ENCODE assay signal across 13 cellular contexts in genomic region chr9:13569706-13570423, GRCh38.
A peak's percentile ranks its signal among the peaks of the same experiment; 100 is the strongest.
DNase-seq lines count a peak whose midpoint lies in the region; ATAC-seq, FAIRE-seq and TF ChIP-seq lines count a peak whose summit lies in the region.
"Had no signal": no experiment of that assay in that cellular context is flagged by ENCODE, and none has a peak within 500 bp of the region (broad histone marks: within the 10 kb centered on the region; RNA-seq: fewer than 3 reads in every experiment).

No MANE protein-coding gene starts in this region.

- H3K4me2 ChIP-seq in GM23248 (ENCODE audit: unreplicated experiment) (no peak overlapping the region), SK-N-SH (no peak overlapping the region)

- no peaks in the 10 kb centered on the region for H3F3A ChIP-seq in GM23248 (ENCODE audit: insufficient read depth)
- no peaks in the 10 kb centered on the region for H3F3A ChIP-seq in SK-N-SH (replicated peaks; ENCODE audit: insufficient read depth)

- TF ChIP-seq EP300 in sigmoid colon (IDR thresholded peaks at IDR 0.05) = no peak
- no peak for TF ChIP-seq EP300 in SK-N-SH (IDR thresholded peaks at IDR 0.05; ENCODE audit: borderline replicate concordance in 1 of 2, low read depth in 1 of 2, low read length in 1 of 2)

- H3K27me3 ChIP-seq in GM23248 (replicated peaks; ENCODE audit: insufficient read depth) (no peaks in the 10 kb centered on the region), sigmoid colon (no peaks in the 10 kb centered on the region), SK-N-SH (ENCODE audit: insufficient read depth) (no peaks in the 10 kb centered on the region)

- H4K20me1 ChIP-seq in GM23248 (ENCODE audit: insufficient read depth) (no peaks in the 10 kb centered on the region), SK-N-SH (ENCODE audit: insufficient read depth) (no peaks in the 10 kb centered on the region)
- H4K20me1 ChIP-seq: BLaER1 treated with 17β-estradiol and CSF1 and Interleukin-3, amounts not matched to agents 10 nM and 100 nM had no signal

- ATAC-seq in left cardiac atrium = peak; percentile 20 to 84

- FAIRE-seq in kidney (lab: Jason Lieb, UNC) = no peak

- H3K36me3 ChIP-seq in GM23248 (ENCODE audit: low read depth) (no peaks in the 10 kb centered on the region), sigmoid colon (no peaks in the 10 kb centered on the region), kidney (ENCODE audit: control insufficient read depth in 1 of 2, insufficient read depth in 2 of 2, low read length in 2 of 2) (no peaks in the 10 kb centered on the region), SK-N-SH (replicated peaks in 1 of 2; ENCODE audit: control insufficient read depth in 1 of 2, insufficient read depth in 2 of 2, low read length in 1 of 2) (no peaks in the 10 kb centered on the region)
- H3K36me3 ChIP-seq: BLaER1 treated with 17β-estradiol and CSF1 and Interleukin-3, amounts not matched to agents 10 nM and 100 nM had no signal

- no peak for TF ChIP-seq POLR2A in sigmoid colon (IDR thresholded peaks at IDR 0.05)

- H3K27ac ChIP-seq in GM23248 = no peak overlapping the region
- H3K27ac ChIP-seq in sigmoid colon = peak overlapping the region in 3 of 4 donors; percentile 63 to 74 (median 68)
- no peak overlapping the region for H3K27ac ChIP-seq in kidney (ENCODE audit: low read depth in 2 of 2, low read length in 2 of 2)
- H3K27ac ChIP-seq in SK-N-SH (ENCODE audit: low read depth in 2 of 2, low read length in 1 of 2) = no peak overlapping the region
- H3K27ac ChIP-seq: BLaER1 treated with 17β-estradiol and CSF1 and Interleukin-3, amounts not matched to agents 10 nM and 100 nM; HL-60 had no signal

- no peak overlapping the region for H2AFZ ChIP-seq in GM23248
- no peak overlapping the region for H2AFZ ChIP-seq in SK-N-SH (ENCODE audit: low read depth)

- peak; percentile 13 for DNase-seq in GM23248
- peak; percentile 22 for DNase-seq in astrocyte of the spinal cord (ENCODE audit: low read depth, low spot score)
- DNase-seq in left cardiac atrium = no peak
- DNase-seq in sigmoid colon = no peak
- no peak for DNase-seq in NCI-H128 (lab: John Stamatoyannopoulos, UW; ENCODE audit: unreplicated experiment)
- no peak for DNase-seq in kidney
- no peak for DNase-seq in SK-N-SH
- DNase-seq in EL = no peak
- DNase-seq: activated CD4-positive, alpha-beta T cell treated with anti-CD3 and anti-CD28 coated beads for 48 hours; activated effector memory CD4-positive, alpha-beta T cell treated with Interleukin-2 at 50 U/mL for 16 hours; GDM1 had no signal

- no peaks in the 10 kb centered on the region; the same call in 1 of the 2 replicates for H3K9me2 ChIP-seq in GM23248 (ENCODE audit: insufficient read depth)
- no peaks in the 10 kb centered on the region for H3K9me2 ChIP-seq in SK-N-SH

- no peaks in the 10 kb centered on the region for H3K4me1 ChIP-seq in GM23248 (ENCODE audit: insufficient read depth)
- H3K4me1 ChIP-seq in sigmoid colon = peaks cover 0 to 27% (median 15%) of the 10 kb centered on the region in 4 donors
- H3K4me1 ChIP-seq in kidney (ENCODE audit: control insufficient read depth in 1 of 2, insufficient read depth in 1 of 2, low read depth in 1 of 2, low read length in 2 of 2) = peaks cover 0 to 2% of the 10 kb centered on the region in 2 donors
- H3K4me1 ChIP-seq in SK-N-SH (ENCODE audit: control insufficient read depth in 1 of 2, insufficient read depth in 2 of 2, low read depth in 1 of 2, low read length in 1 of 2) = peaks cover 0 to 3% of the 10 kb centered on the region in 2 experiments; a peak in 1 of 4 replicates

- POLR2A ChIA-PET in SK-N-SH (lab: Yijun Ruan, JAX) = no interaction called here

- TF ChIP-seq RAD21 in SK-N-SH (IDR thresholded peaks at IDR 0.05; ENCODE audit: low read length) = no peak

- TF ChIP-seq CTCF in astrocyte of the spinal cord (IDR thresholded peaks at IDR 0.05; ENCODE audit: low read depth, low read length) (no peak), sigmoid colon (IDR thresholded peaks at IDR 0.05) (no peak), kidney (IDR thresholded peaks at IDR 0.05; ENCODE audit: borderline replicate concordance, extremely low read depth, insufficient read depth) (no peak), SK-N-SH (IDR thresholded peaks at IDR 0.05) (no peak)

- CTCF ChIA-PET in SK-N-SH (lab: Yijun Ruan, JAX) = interaction anchor here (0.9 to 1.4 kb wide), 3 partner anchors 8 to 16 kb away, joined by 3 to 4 read pairs (median 3); no protein-coding TSS in a partner anchor

- H3K9me3 ChIP-seq in GM23248 (ENCODE audit: low read depth) = no peaks in the 10 kb centered on the region
- no peaks in the 10 kb centered on the region for H3K9me3 ChIP-seq in sigmoid colon
- H3K9me3 ChIP-seq in kidney (ENCODE audit: control insufficient read depth in 1 of 2, low read length in 2 of 2) = no peaks in the 10 kb centered on the region
- H3K9me3 ChIP-seq in SK-N-SH = no peaks in the 10 kb centered on the region

- in situ Hi-C loops in GM23248 (cut with MboI) = no loop called here
- in situ Hi-C loops in astrocyte of the spinal cord (cut with HindIII; ENCODE audit: low sequenced_read_pairs) = no loop called here

- H3K9ac ChIP-seq in GM23248 = no peak overlapping the region
- H3K9ac ChIP-seq in kidney (ENCODE audit: low read length in 2 of 2) = no peak overlapping the region
- no peak overlapping the region for H3K9ac ChIP-seq in SK-N-SH
- H3K9ac ChIP-seq: BLaER1 treated with 17β-estradiol and CSF1 and Interleukin-3, amounts not matched to agents 10 nM and 100 nM had no signal

- WGBS in GM23248 (ENCODE audit: low coverage in 1 of 2, low lambda C conversion rate in 2 of 2, missing lambda C conversion rate in 2 of 2), 2 experiments = 3 to 4% methylated on average over 3 of the region's 3 CpGs
- 64 to 74% methylated on average over 3 of the region's 3 CpGs for WGBS in sigmoid colon, 2 donors
- WGBS in SK-N-SH (ENCODE audit: low lambda C conversion rate) = 53% methylated on average over 3 of the region's 3 CpGs

- no peaks in the 10 kb centered on the region for H3K79me2 ChIP-seq in GM23248 (ENCODE audit: insufficient read depth)
- H3K79me2 ChIP-seq in SK-N-SH (ENCODE audit: insufficient read depth) = no peaks in the 10 kb centered on the region

- intact Hi-C loops in left cardiac atrium (cut with DNase I) (no loop called here), sigmoid colon (cut with DNase I) (loop anchor here (10.0 kb wide), 1 partner anchor 795 kb away; no protein-coding TSS in a partner anchor), kidney (cut with DNase I) (no loop called here)

- H3K4me3 ChIP-seq in GM23248 = no peak overlapping the region
- H3K4me3 ChIP-seq in astrocyte of the spinal cord (ENCODE audit: low read depth, low read length) = no peak overlapping the region
- H3K4me3 ChIP-seq in sigmoid colon = no peak overlapping the region
- no peak overlapping the region for H3K4me3 ChIP-seq in kidney (ENCODE audit: low read length in 2 of 2)
- no peak overlapping the region for H3K4me3 ChIP-seq in SK-N-SH (ENCODE audit: low read depth in 2 of 2, low read length in 1 of 2)

TF ChIP-seq in SK-N-SH, 30 proteins besides CTCF, POLR2A, EP300 and RAD21 (continues in another document):
- TF ChIP-seq GATA2 (CRISPR knock-in tag; IDR thresholded peaks at IDR 0.05) = no peak
- no peak for TF ChIP-seq SMC3 (IDR thresholded peaks at IDR 0.05; ENCODE audit: low read depth, low read length)
- no peak for TF ChIP-seq TCF12 (IDR thresholded peaks at IDR 0.05)
- no peak for TF ChIP-seq MAX (IDR thresholded peaks at IDR 0.05; ENCODE audit: low read depth)
- no peak for TF ChIP-seq JUND (IDR thresholded peaks at IDR 0.05)
- no peak for TF ChIP-seq REST (IDR thresholded peaks at IDR 0.05; ENCODE audit: low read depth, low read length)
- no peak for TF ChIP-seq CHD2 (IDR thresholded peaks at IDR 0.05; ENCODE audit: low read length, partially characterized antibody)
- no peak for TF ChIP-seq FOXJ3 (CRISPR knock-in tag; IDR thresholded peaks at IDR 0.05)

Comparison
In these comparisons a context has a peak if more than half of its experiments do, and no peak if none do; other contexts are left out.
1. DNase-seq: peak in GM23248 (single experiment) and astrocyte of the spinal cord (single experiment); none in left cardiac atrium (single experiment), sigmoid colon (single experiment), NCI-H128 (single experiment), kidney (single experiment), SK-N-SH (single experiment) and EL (single experiment).
2. H3K27ac ChIP-seq: peak in sigmoid colon (3 of 4); none in GM23248 (single experiment), kidney (0 of 2) and SK-N-SH (0 of 2).